ENCODE assay signal across 12 cellular contexts in the genomic region with DNA sequence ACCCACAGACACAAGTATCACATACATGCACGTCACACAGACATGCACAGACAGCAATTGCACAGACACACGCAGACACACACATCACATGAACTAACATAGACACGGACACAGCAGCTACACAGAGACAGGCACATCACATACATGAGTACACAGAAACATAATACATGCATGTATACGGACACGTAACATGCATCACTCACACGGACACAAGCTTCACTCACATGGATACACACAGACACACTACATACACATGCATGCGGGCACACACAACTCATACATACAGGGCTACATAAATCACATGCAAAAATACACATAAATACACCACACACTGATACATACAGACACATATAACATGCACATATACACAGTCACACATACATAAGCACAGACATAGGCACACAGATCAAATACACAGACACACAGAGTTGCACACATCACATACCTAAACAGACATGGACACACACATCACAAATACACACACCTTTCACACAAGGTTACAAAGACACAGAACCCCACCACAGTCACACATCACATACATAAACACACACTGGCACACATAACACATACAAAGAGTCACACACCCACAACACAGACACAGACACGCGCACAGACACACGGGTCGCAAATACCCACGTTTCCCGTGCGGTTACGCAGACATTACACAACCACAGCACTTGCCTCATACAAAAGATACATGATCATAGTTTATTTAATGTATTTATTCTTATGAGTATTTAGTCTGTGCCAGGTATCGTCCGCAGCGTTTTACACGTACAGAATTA. TPM values are rescaled to one million over a fixed set of nuclear protein-coding genes. Genes with fewer than 3 reads are reported as not detected.
A peak's percentile ranks its signal among the peaks of the same experiment; 100 is the strongest.
DNase-seq lines count a peak whose midpoint lies in the region; ATAC-seq, FAIRE-seq and TF ChIP-seq lines count a peak whose summit lies in the region.
"Had no signal": no experiment of that assay in that cellular context is flagged by ENCODE, and none has a peak within 500 bp of the region (broad histone marks: within the 10 kb centered on the region; RNA-seq: fewer than 3 reads in every experiment).

No MANE protein-coding gene starts in this region.

- no peak for TF ChIP-seq EP300 in K562 (IDR thresholded peaks at IDR 0.05; ENCODE audit: low read length)

- TF ChIP-seq RAD21 in K562 (CRISPR knock-in tag; conservative IDR thresholded peaks at IDR 0.05 in 1 of 2, IDR thresholded peaks at IDR 0.05 in 1 of 2), result no peak

- no peak for TF ChIP-seq CTCF in K562 (IDR thresholded peaks at IDR 0.05 in 2 of 3, conservative IDR thresholded peaks at IDR 0.05 in 1 of 3; ENCODE audit: insufficient read depth in 2 of 3, low read depth in 1 of 3, low read length in 3 of 3)

- H3K36me3 Mint-ChIP-seq in CD8-positive, alpha-beta memory T cell, result peaks cover 0 to 15% (median under 1%) of the 10 kb centered on the region in 3 donors
- H3K36me3 Mint-ChIP-seq in activated T-cell treated with anti-CD3 and anti-CD28 coated beads, Interleukin-2, amount 50 U/mL, for 4 hours (ENCODE audit: insufficient read depth), result no peaks in the 10 kb centered on the region

- intact Hi-C loops in K562 (cut with micrococcal nuclease), result no loop called here

- no peaks in the 10 kb centered on the region for H3K9me3 ChIP-seq in CD8-positive, alpha-beta memory T cell (ENCODE audit: low read length)
- no peaks in the 10 kb centered on the region for H3K9me3 ChIP-seq in K562 (replicated peaks; ENCODE audit: control insufficient read depth, insufficient read depth, low read depth, low read length)
- H3K9me3 ChIP-seq in mononuclear cell (ENCODE audit: low read depth, low read length), result no peaks in the 10 kb centered on the region

- H3K4me3 ChIP-seq in CD8-positive, alpha-beta memory T cell (ENCODE audit: low read length), result peak overlapping the region; percentile 89
- peak overlapping the region; percentile 61; the same call in 1 of the 2 replicates for H3K4me3 ChIP-seq in K562
- peak overlapping the region; percentile 48 for H3K4me3 ChIP-seq in mononuclear cell (ENCODE audit: low read length)

- peak; percentile 84 for FAIRE-seq in K562 (lab: Jason Lieb, UNC)
- FAIRE-seq: GM18507 had no signal

- H3K27ac ChIP-seq in CD8-positive, alpha-beta memory T cell (ENCODE audit: low read depth, low read length), result peak overlapping the region; percentile 28
- no peak overlapping the region; the same call in 2 of the 3 replicates for H3K27ac ChIP-seq in K562 (ENCODE audit: extremely low read depth, low read depth, low read length)

- H3K4me2 ChIP-seq in K562 (ENCODE audit: insufficient read depth, low read length), result peak overlapping the region; percentile 84

- H3K4me3 Mint-ChIP-seq in CD8-positive, alpha-beta memory T cell, result no peak overlapping the region
- no peak overlapping the region for H3K4me3 Mint-ChIP-seq in stimulated activated naive CD8-positive, alpha-beta T cell treated with anti-CD3 and anti-CD28 coated beads, Interleukin-15, amount 100 ng/mL, for 72 hours
- no peak overlapping the region for H3K4me3 Mint-ChIP-seq in activated T-cell treated with anti-CD3 and anti-CD28 coated beads, Interleukin-2, amount 50 U/mL, for 4 hours
- H3K4me3 Mint-ChIP-seq: activated CD8-positive, alpha-beta T cell treated with anti-CD3 and anti-CD28 coated beads, Interleukin-2, amount 10 ng/mL, durations not matched to agents 7 days and 5 days; neural crest cell had no signal

- H3K9ac ChIP-seq in K562 (ENCODE audit: insufficient read depth in 1 of 2, low read depth in 2 of 2, low read length in 2 of 2), result no peak overlapping the region

- no peak overlapping the region for H3K27ac Mint-ChIP-seq in CD8-positive, alpha-beta memory T cell
- H3K27ac Mint-ChIP-seq in stimulated activated naive CD8-positive, alpha-beta T cell treated with anti-CD3 and anti-CD28 coated beads, Interleukin-15, amount 100 ng/mL, for 72 hours, result no peak overlapping the region
- H3K27ac Mint-ChIP-seq: activated CD8-positive, alpha-beta T cell treated with anti-CD3 and anti-CD28 coated beads, Interleukin-2, amount 10 ng/mL, durations not matched to agents 7 days and 5 days had no signal

- in situ Hi-C loops in K562 (cut with MboI), result no loop called here

- no peaks in the 10 kb centered on the region for H3K27me3 Mint-ChIP-seq in CD8-positive, alpha-beta memory T cell
- no peaks in the 10 kb centered on the region for H3K27me3 Mint-ChIP-seq in stimulated activated naive CD8-positive, alpha-beta T cell treated with anti-CD3 and anti-CD28 coated beads, Interleukin-15, amount 100 ng/mL, for 72 hours
- no peaks in the 10 kb centered on the region for H3K27me3 Mint-ChIP-seq in activated T-cell treated with anti-CD3 and anti-CD28 coated beads, Interleukin-2, amount 50 U/mL, for 4 hours (ENCODE audit: low read depth)

- no peak for ATAC-seq in K562
- ATAC-seq in stimulated activated naive CD8-positive, alpha-beta T cell treated with anti-CD3 and anti-CD28 coated beads, Interleukin-15, amount 100 ng/mL, for 72 hours, result no peak
- no peak for ATAC-seq in activated T-cell treated with anti-CD3 and anti-CD28 coated beads, Interleukin-2, amount 50 U/mL, for 4 hours

- no peaks in the 10 kb centered on the region for H3K36me3 ChIP-seq in CD8-positive, alpha-beta memory T cell (ENCODE audit: insufficient read depth, low read length)
- H3K36me3 ChIP-seq in K562 (ENCODE audit: control insufficient read depth, insufficient read depth, low read length), result no peaks in the 10 kb centered on the region

- TF ChIP-seq POLR2A in K562 (conservative IDR thresholded peaks at IDR 0.05), result no peak

- CTCF ChIA-PET in CD8-positive, alpha-beta memory T cell (lab: Charles Lee), result interaction anchor here (0.6 to 2.0 kb wide), 3 partner anchors 18 to 72 kb away, joined by 3 to 7 read pairs (median 3); no protein-coding TSS in a partner anchor
- CTCF ChIA-PET in K562 (lab: Yijun Ruan, JAX; ENCODE audit: low intra/inter-chr PET ratio), result no interaction called here

- H3K79me2 ChIP-seq in K562 (ENCODE audit: control insufficient read depth, insufficient read depth, low read length), result no peaks in the 10 kb centered on the region

- H3K4me1 Mint-ChIP-seq in CD8-positive, alpha-beta memory T cell, result peaks cover 13 to 16% (median 15%) of the 10 kb centered on the region in 3 donors
- H3K4me1 Mint-ChIP-seq in stimulated activated naive CD8-positive, alpha-beta T cell treated with anti-CD3 and anti-CD28 coated beads, Interleukin-15, amount 100 ng/mL, for 72 hours, result peaks cover 23% of the 10 kb centered on the region
- H3K4me1 Mint-ChIP-seq in activated T-cell treated with anti-CD3 and anti-CD28 coated beads, Interleukin-2, amount 50 U/mL, for 4 hours (ENCODE audit: low read depth), result peaks cover 13% of the 10 kb centered on the region

- H3K9me3 Mint-ChIP-seq in CD8-positive, alpha-beta memory T cell, result no peaks in the 10 kb centered on the region
- H3K9me3 Mint-ChIP-seq in stimulated activated naive CD8-positive, alpha-beta T cell treated with anti-CD3 and anti-CD28 coated beads, Interleukin-15, amount 100 ng/mL, for 72 hours, result no peaks in the 10 kb centered on the region
- no peaks in the 10 kb centered on the region for H3K9me3 Mint-ChIP-seq in activated T-cell treated with anti-CD3 and anti-CD28 coated beads, Interleukin-2, amount 50 U/mL, for 4 hours
- H3K9me3 Mint-ChIP-seq: neural crest cell had no signal

- peaks cover 28% of the 10 kb centered on the region for H3K4me1 ChIP-seq in CD8-positive, alpha-beta memory T cell (ENCODE audit: insufficient read depth, low read length)
- peaks cover 0 to 44% of the 10 kb centered on the region in 2 experiments; a peak in 3 of 5 replicates for H3K4me1 ChIP-seq in K562 (replicated peaks in 1 of 2; ENCODE audit: control insufficient read depth in 2 of 2, insufficient read depth in 2 of 2, low read length in 2 of 2)
- H3K4me1 ChIP-seq in mononuclear cell (ENCODE audit: insufficient read depth, low read length), result peaks cover 19% of the 10 kb centered on the region

- WGBS in K562 (ENCODE audit: insufficient coverage, low coverage, missing lambda C conversion rate), result 41% methylated on average over 19 of the region's 19 CpGs

- peak in 2 of 5 donors; percentile 22 to 35 for DNase-seq in CD8-positive, alpha-beta memory T cell
- DNase-seq in HT-29 (ENCODE audit: low spot score) (peak; percentile 24), K562 (ENCODE audit: extremely low read depth in 1 of 4, low spot score in 3 of 4) (no peak), NOMO-1 treated with DMSO at 0.1 percent for 48 hours (lab: John Stamatoyannopoulos, UW; ENCODE audit: unreplicated experiment) (no peak)
- no peak for DNase-seq in activated CD8-positive, alpha-beta memory T cell treated with anti-CD3 and anti-CD28 coated beads, Interleukin-2, amount 50 U/mL, for 48 hours
- DNase-seq in stimulated activated naive CD8-positive, alpha-beta T cell treated with anti-CD3 and anti-CD28 coated beads, Interleukin-15, amount 100 ng/mL, for 72 hours, result no peak
- no peak for DNase-seq in activated T-cell treated with anti-CD3 and anti-CD28 coated beads, Interleukin-2, amount 50 U/mL, for 4 hours

- POLR2A ChIA-PET in CD8-positive, alpha-beta memory T cell (lab: Charles Lee), result no interaction called here
- POLR2A ChIA-PET in K562 (lab: Yijun Ruan, JAX), result interaction anchor here (0.6 to 0.9 kb wide), 3 partner anchors 13 to 48 kb away, joined by 3 read pairs; no protein-coding TSS in a partner anchor

- H3K27me3 ChIP-seq in CD8-positive, alpha-beta memory T cell (ENCODE audit: insufficient read depth, low read length, poor library complexity, severe bottlenecking), result no peaks in the 10 kb centered on the region
- H3K27me3 ChIP-seq in K562 (ENCODE audit: control insufficient read depth in 2 of 2, insufficient read depth in 2 of 2, low read length in 2 of 2) (peaks cover 7 to 30% of the 10 kb centered on the region in 2 experiments; a peak in 3 of 5 replicates), mononuclear cell (ENCODE audit: insufficient read depth, low read length) (peaks cover 18% of the 10 kb centered on the region)

- peaks cover 8% of the 10 kb centered on the region; the same call in 1 of the 2 replicates for H4K20me1 ChIP-seq in K562 (replicated peaks; ENCODE audit: control insufficient read depth, insufficient read depth, low read length)

- no peaks in the 10 kb centered on the region for H3K9me1 ChIP-seq in K562 (ENCODE audit: control insufficient read depth, insufficient read depth, low read length)

- H2AFZ ChIP-seq in K562 (ENCODE audit: low read depth, low read length), result peak overlapping the region; percentile 94; the same call in 1 of the 2 replicates

- no TSS peak for BruUV-seq in K562 (replicated peaks; lab: Mats Ljungman, UMichigan)

RNA-seq across cellular contexts. Expression of a gene that starts 1.1 kb away (rescaled TPM):
- total RNA-seq in CD8-positive, alpha-beta memory T cell, result 1 to 10 TPM; 4.6 to 4.7 TPM
- polyA plus RNA-seq in CD8-positive, alpha-beta memory T cell, result not detected
- 11.4 and 12.2 TPM in 2 replicates for total RNA-seq in HT-29 (2014; rRNA removed; shearing (Covaris generic))
- total RNA-seq in K562 (2011; cell fraction: chromatin; rRNA removed; ENCODE audit: low replicate concordance), result 1.5 and 3.5 TPM in 2 replicates
- 3.8 and 4.1 TPM in 2 replicates for total RNA-seq in K562 (2011; cell fraction: nucleolus; rRNA removed)
- total RNA-seq in K562 (2011; cell fraction: nucleoplasm; rRNA removed), result 1.5 and 2.4 TPM in 2 replicates
- total RNA-seq in K562 (2014; rRNA removed) (4.9 and 5.1 TPM in 2 replicates), K562 (2014; rRNA removed; fragmentation: Illumina TruSeq; extraction: Trizol) (0.45 and 0.76 TPM in 2 replicates), K562 (2015; rRNA removed; fragmentation: Illumina TruSeq; extraction: Trizol) (2.0 and 2.5 TPM in 2 replicates), K562 (2021) (10.2 and 12.3 TPM in 2 replicates), mononuclear cell (1.5 TPM)
- polyA plus RNA-seq in K562 (2011; rRNA removed) (0.35 and 0.66 TPM in 2 replicates), K562 (2014; fragmentation: Illumina TruSeq; extraction: Trizol) (1.1 and 2.1 TPM in 2 replicates), K562 (2014; fragmentation: Nextera tagmentation; extraction: Ambion mirVana) (not detected), K562 (2014; rRNA removed) (2.8 and 3.3 TPM in 2 replicates)
- polyA plus RNA-seq in K562 (2011; cell fraction: cytosol; rRNA removed), result 0.53 and 1.7 TPM in 2 replicates
- 1.5 and 2.7 TPM in 2 replicates for polyA plus RNA-seq in K562 (2011; cell fraction: nucleus; rRNA removed)
- 3.7 and 4.7 TPM in 2 replicates for polyA plus RNA-seq in K562 (2012)
- 0.14 and 0.15 TPM in 2 replicates for polyA minus RNA-seq in K562 (2011; rRNA and poly(A)+ RNA removed)
- polyA minus RNA-seq in K562 (2011; cell fraction: cytosol; rRNA and poly(A)+ RNA removed), result 2.3 and 3.2 TPM in 2 replicates
- 1.1 and 1.2 TPM in 2 replicates for polyA minus RNA-seq in K562 (2011; cell fraction: nucleus; rRNA and poly(A)+ RNA removed)
- total RNA-seq in activated T-cell treated with anti-CD3 and anti-CD28 coated beads, Interleukin-2, amount 50 U/mL, for 4 hours, result 1 to 10 TPM; 1.8 to 2.6 (median 2.0) TPM

RNA-seq across cellular contexts. Expression of a gene that starts 39.3 kb away (rescaled TPM):
- total RNA-seq in CD8-positive, alpha-beta memory T cell, result not detected
- polyA plus RNA-seq in CD8-positive, alpha-beta memory T cell, result not detected
- 48.6 and 55.3 TPM in 2 replicates for total RNA-seq in HT-29 (2014; rRNA removed; shearing (Covaris generic))
- not detected in 2 replicates for total RNA-seq in K562 (2011; cell fraction: chromatin; rRNA removed; ENCODE audit: low replicate concordance)
- not detected in 2 replicates for total RNA-seq in K562 (2011; cell fraction: nucleolus; rRNA removed)
- total RNA-seq in K562 (2011; cell fraction: nucleoplasm; rRNA removed), result 0.37 TPM in 1 of 2 replicates, not detected in the other
- total RNA-seq in K562 (2014; rRNA removed), result 0.37 and 0.54 TPM in 2 replicates
- total RNA-seq in K562 (2014; rRNA removed; fragmentation: Illumina TruSeq; extraction: Trizol), result 0.22 TPM in 1 of 2 replicates, not detected in the other
- 0.26 TPM in 1 of 2 replicates, not detected in the other for total RNA-seq in K562 (2015; rRNA removed; fragmentation: Illumina TruSeq; extraction: Trizol)
- total RNA-seq in K562 (2021), result 0.42 and 0.62 TPM in 2 replicates
- 0.38 and 0.46 TPM in 2 replicates for polyA plus RNA-seq in K562 (2011; rRNA removed)
- 0.37 and 1.5 TPM in 2 replicates for polyA plus RNA-seq in K562 (2011; cell fraction: cytosol; rRNA removed)
- 0.10 and 0.14 TPM in 2 replicates for polyA plus RNA-seq in K562 (2011; cell fraction: nucleus; rRNA removed)
- polyA plus RNA-seq in K562 (2012), result 0.53 and 1.2 TPM in 2 replicates
- 0.09 and 0.28 TPM in 2 replicates for polyA plus RNA-seq in K562 (2014; fragmentation: Illumina TruSeq; extraction: Trizol)
- under 1 TPM in 1 of 2 experiments, not detected in 1; 0.14 TPM for polyA plus RNA-seq in K562 (2014; fragmentation: Nextera tagmentation; extraction: Ambion mirVana)
- polyA plus RNA-seq in K562 (2014; rRNA removed), result 0.11 and 0.32 TPM in 2 replicates
- polyA minus RNA-seq in K562 (2011; rRNA and poly(A)+ RNA removed), result 0.30 TPM in 1 of 2 replicates, not detected in the other
- polyA minus RNA-seq in K562 (2011; cell fraction: cytosol; rRNA and poly(A)+ RNA removed), result not detected in 2 replicates
- not detected in 2 replicates for polyA minus RNA-seq in K562 (2011; cell fraction: nucleus; rRNA and poly(A)+ RNA removed)
- total RNA-seq in mononuclear cell, result not detected
- not detected for total RNA-seq in activated T-cell treated with anti-CD3 and anti-CD28 coated beads, Interleukin-2, amount 50 U/mL, for 4 hours
- total RNA-seq: activated CD8-positive, alpha-beta T cell treated with anti-CD3 and anti-CD28 coated beads, Interleukin-2, amount 10 ng/mL, durations not matched to agents 7 days and 5 days; Calu3; neural crest cell had no signal

RNA-seq across cellular contexts. Expression of a gene that starts 43.5 kb away (rescaled TPM):
- total RNA-seq in CD8-positive, alpha-beta memory T cell, result 10 to 100 TPM; 30.7 to 33.3 TPM
- polyA plus RNA-seq in CD8-positive, alpha-beta memory T cell, result 34.8 TPM
- 145 and 154 TPM in 2 replicates for total RNA-seq in HT-29 (2014; rRNA removed; shearing (Covaris generic))
- 79.5 and 196 TPM in 2 replicates for total RNA-seq in K562 (2011; cell fraction: chromatin; rRNA removed; ENCODE audit: low replicate concordance)
- 87.7 and 88.8 TPM in 2 replicates for total RNA-seq in K562 (2011; cell fraction: nucleolus; rRNA removed)
- 87.0 and 108 TPM in 2 replicates for total RNA-seq in K562 (2011; cell fraction: nucleoplasm; rRNA removed)
- total RNA-seq in K562 (2014; rRNA removed) (31.8 and 34.9 TPM in 2 replicates), K562 (2014; rRNA removed; fragmentation: Illumina TruSeq; extraction: Trizol) (14.7 and 15.9 TPM in 2 replicates), K562 (2015; rRNA removed; fragmentation: Illumina TruSeq; extraction: Trizol) (19.3 and 20.3 TPM in 2 replicates), K562 (2021) (37.8 and 43.8 TPM in 2 replicates), mononuclear cell (14.9 TPM)
- polyA plus RNA-seq in K562 (2011; rRNA removed) (23.8 and 34.3 TPM in 2 replicates), K562 (2014; fragmentation: Illumina TruSeq; extraction: Trizol) (31.5 and 33.7 TPM in 2 replicates), K562 (2014; fragmentation: Nextera tagmentation; extraction: Ambion mirVana) (1 to 10 TPM; 1.8 to 4.0 TPM), K562 (2014; rRNA removed) (38.1 and 45.2 TPM in 2 replicates)
- 28.3 and 30.8 TPM in 2 replicates for polyA plus RNA-seq in K562 (2011; cell fraction: cytosol; rRNA removed)
- 96.2 and 120 TPM in 2 replicates for polyA plus RNA-seq in K562 (2011; cell fraction: nucleus; rRNA removed)
- 34.7 and 66.7 TPM in 2 replicates for polyA plus RNA-seq in K562 (2012)
- polyA minus RNA-seq in K562 (2011; rRNA and poly(A)+ RNA removed), result 22.5 and 23.2 TPM in 2 replicates
- 13.0 and 20.7 TPM in 2 replicates for polyA minus RNA-seq in K562 (2011; cell fraction: cytosol; rRNA and poly(A)+ RNA removed)
- polyA minus RNA-seq in K562 (2011; cell fraction: nucleus; rRNA and poly(A)+ RNA removed), result 33.0 and 46.9 TPM in 2 replicates
- total RNA-seq in activated T-cell treated with anti-CD3 and anti-CD28 coated beads, Interleukin-2, amount 50 U/mL, for 4 hours, result 10 to 100 TPM; 30.7 to 36.2 (median 31.5) TPM

RNA-seq across cellular contexts. Expression of a gene that starts 57.3 kb away (rescaled TPM):
- total RNA-seq in CD8-positive, alpha-beta memory T cell, result 1 to 10 TPM; 1.8 to 2.0 TPM
- polyA plus RNA-seq in CD8-positive, alpha-beta memory T cell, result 0.12 TPM
- total RNA-seq in HT-29 (2014; rRNA removed; shearing (Covaris generic)), result 2.7 and 3.6 TPM in 2 replicates
- 5.6 and 11.8 TPM in 2 replicates for total RNA-seq in K562 (2011; cell fraction: chromatin; rRNA removed; ENCODE audit: low replicate concordance)
- total RNA-seq in K562 (2011; cell fraction: nucleolus; rRNA removed), result 6.8 and 8.0 TPM in 2 replicates
- total RNA-seq in K562 (2011; cell fraction: nucleoplasm; rRNA removed), result 6.1 and 6.6 TPM in 2 replicates
- total RNA-seq in K562 (2014; rRNA removed) (0.18 and 0.41 TPM in 2 replicates), K562 (2014; rRNA removed; fragmentation: Illumina TruSeq; extraction: Trizol) (0.45 and 0.47 TPM in 2 replicates), K562 (2015; rRNA removed; fragmentation: Illumina TruSeq; extraction: Trizol) (0.76 and 0.94 TPM in 2 replicates), K562 (2021) (1.4 and 1.6 TPM in 2 replicates), mononuclear cell (1.7 TPM)
- polyA plus RNA-seq in K562 (2011; rRNA removed) (0.54 and 0.74 TPM in 2 replicates), K562 (2014; fragmentation: Illumina TruSeq; extraction: Trizol) (0.46 and 0.49 TPM in 2 replicates), K562 (2014; fragmentation: Nextera tagmentation; extraction: Ambion mirVana) (under 1 TPM; 0.15 to 0.38 TPM), K562 (2014; rRNA removed) (0.59 and 1.2 TPM in 2 replicates)
- 0.37 and 0.38 TPM in 2 replicates for polyA plus RNA-seq in K562 (2011; cell fraction: cytosol; rRNA removed)
- polyA plus RNA-seq in K562 (2011; cell fraction: nucleus; rRNA removed), result 2.4 and 2.6 TPM in 2 replicates
- polyA plus RNA-seq in K562 (2012), result 0.52 and 0.83 TPM in 2 replicates
- polyA minus RNA-seq in K562 (2011; rRNA and poly(A)+ RNA removed), result 0.91 and 1.2 TPM in 2 replicates
- 1.0 and 1.3 TPM in 2 replicates for polyA minus RNA-seq in K562 (2011; cell fraction: cytosol; rRNA and poly(A)+ RNA removed)
- polyA minus RNA-seq in K562 (2011; cell fraction: nucleus; rRNA and poly(A)+ RNA removed), result 0.89 and 1.3 TPM in 2 replicates
- total RNA-seq in activated T-cell treated with anti-CD3 and anti-CD28 coated beads, Interleukin-2, amount 50 U/mL, for 4 hours, result 1 to 10 TPM; 3.1 to 3.3 (median 3.3) TPM

Comparison
In these comparisons a context has a peak if more than half of its experiments do, and no peak if none do; other contexts are left out.
1. RNA of a gene that starts 39.3 kb away (total RNA-seq): 48.6 to 55.3 TPM in HT-29; 0.22 to 0.62 TPM in K562, not detected in CD8-positive, alpha-beta memory T cell, not detected in mononuclear cell (single experiment) and not detected in activated T-cell treated with anti-CD3 and anti-CD28 coated beads, Interleukin-2, amount 50 U/mL, for 4 hours; every median in the first group is over 10 times any median in the second.
2. Peak in every context shown above with its lines, with median percentiles within 50 percentile points of each other: H3K4me3 ChIP-seq.